Comparison of ENCODE assay signal across 21 cellular contexts in the genomic region with DNA sequence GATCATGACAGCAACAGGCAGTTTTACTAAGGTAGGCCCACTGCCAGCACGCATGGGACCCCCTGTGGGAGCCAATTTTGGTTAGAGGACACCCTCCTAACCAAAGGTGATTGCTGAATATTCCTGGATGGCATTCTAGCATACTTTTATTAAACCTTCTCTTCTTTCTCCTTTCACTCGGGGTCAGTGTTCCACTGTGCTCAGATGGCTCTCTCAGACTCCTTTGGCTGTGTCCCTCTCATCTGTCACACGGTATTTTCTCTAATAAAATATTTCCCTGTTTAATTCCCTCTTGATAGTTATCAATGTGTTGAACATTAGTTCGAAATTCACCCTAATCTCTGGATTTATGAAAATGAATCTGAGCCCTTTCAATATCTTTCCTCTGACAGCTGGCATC.
"Had no signal": no experiment of that assay in that cellular context is flagged by ENCODE, and none has a peak within 500 bp of the region (broad histone marks: within the 10 kb centered on the region; RNA-seq: fewer than 3 reads in every experiment).

No MANE protein-coding gene starts in this region.

- H3K4me1 ChIP-seq: pancreas, vagina had no signal

- DNase-seq: activated CD4-positive, alpha-beta memory T cell treated with anti-CD3 and anti-CD28 coated beads, Interleukin-2, amount 10 ng/mL, durations not matched to agents 7 days and 5 days; activated CD4-positive, alpha-beta T cell treated with anti-CD3 and anti-CD28 coated beads, Interleukin-2, amount 10 ng/mL, durations not matched to agents 24 days and 14 days; activated CD8-positive, alpha-beta memory T cell treated with anti-CD3 and anti-CD28 coated beads, Interleukin-2, amount 10 ng/mL, durations not matched to agents 7 days and 5 days; activated gamma-delta T cell; activated T-cell treated with anti-CD3 and anti-CD28 coated beads for 4 hours; anterior cingulate cortex; central memory CD4-positive, alpha-beta T cell; dermis blood vessel endothelial cell; effector CD8-positive, alpha-beta T cell; foreskin melanocyte; hippocampal formation; naive thymus-derived CD4-positive, alpha-beta T cell; pancreas; right cardiac atrium; stimulated activated naive B cell treated with anti-CD40 and anti-IgM and Interleukin-4, amounts not matched to agents 10 μg/mL and 1 μg/mL and 100 μg/mL, for 72 hours had no signal

- H3K9me3 ChIP-seq: neutrophil, pancreas, vagina had no signal

- H3K36me3 ChIP-seq: brain microvascular endothelial cell, neutrophil, pancreas, vagina had no signal

- ATAC-seq: activated CD4-positive, CD25-positive, alpha-beta regulatory T cell treated with anti-CD3 and anti-CD28 coated beads, Interleukin-2, amount 50 U/mL, for 24 hours; activated CD8-positive, alpha-beta memory T cell treated with anti-CD3 and anti-CD28 coated beads, Interleukin-2, amount 10 ng/mL, durations not matched to agents 7 days and 5 days; esophagus mucosa; naive thymus-derived CD4-positive, alpha-beta T cell; right cardiac atrium; stimulated activated naive B cell treated with anti-CD40 and anti-IgM and Interleukin-4, amounts not matched to agents 10 μg/mL and 1 μg/mL and 100 μg/mL, for 72 hours had no signal

- H3K27me3 ChIP-seq: brain microvascular endothelial cell, neutrophil, pancreas, vagina had no signal

- H3K27ac ChIP-seq: neutrophil, pancreas, skin epidermis, vagina had no signal

- H3K4me3 ChIP-seq: pancreas, skin epidermis, vagina had no signal
